Comparison of ENCODE assay signal across 10 cellular contexts in genomic region chr12:120118710-120119097, GRCh38. TPM values are rescaled to one million over a fixed set of nuclear protein-coding genes. Genes with fewer than 3 reads are reported as not detected.
A peak's percentile ranks its signal among the peaks of the same experiment; 100 is the strongest.
DNase-seq lines count a peak whose midpoint lies in the region; ATAC-seq, FAIRE-seq and TF ChIP-seq lines count a peak whose summit lies in the region.
"Had no signal": no experiment of that assay in that cellular context is flagged by ENCODE, and none has a peak within 500 bp of the region (broad histone marks: within the 10 kb centered on the region; RNA-seq: fewer than 3 reads in every experiment).

No MANE protein-coding gene starts in this region.

- no CpG with 5 or more reads among the region's 3 CpGs for WGBS in H9 (ENCODE audit: extremely low coverage, insufficient read length, low lambda C conversion rate)
- WGBS in lung, 2 donors = 87 to 95% methylated on average over 3 of the region's 3 CpGs

- H3K36me3 ChIP-seq in A673 (ENCODE audit: insufficient read depth, low read length, poor library complexity, severe bottlenecking) (no peaks in the 10 kb centered on the region), ascending aorta (no peaks in the 10 kb centered on the region), lung (ENCODE audit: control insufficient read depth in 2 of 2, insufficient read depth in 2 of 2, low read length in 2 of 2) (peaks cover 0 to 4% of the 10 kb centered on the region in 2 donors)

- H3K79me2 ChIP-seq in H9 (ENCODE audit: insufficient read depth, low read length) = peaks cover 19% of the 10 kb centered on the region; the same call in 1 of the 2 replicates

- peaks cover 10 to 22% (median 10%) of the 10 kb centered on the region in 3 experiments for H3K36me3 Mint-ChIP-seq in H9 (ENCODE audit: insufficient read depth in 1 of 3, low read depth in 3 of 3)

- H2BK15ac ChIP-seq in H9 (ENCODE audit: low read depth, low read length) = no peak overlapping the region

- H3K9ac ChIP-seq in H9 (ENCODE audit: extremely low read depth, insufficient read length, low read length) = no peak overlapping the region

- H3K27me3 Mint-ChIP-seq in H9 (ENCODE audit: low read depth) = no peaks in the 10 kb centered on the region; the same call in 1 of the 2 replicates

- no peak overlapping the region for H4K8ac ChIP-seq in H9 (replicated peaks; ENCODE audit: insufficient read length, low read depth, low read length)

- CTCF ChIA-PET in A673 (lab: Charles Lee) = no interaction called here

- H3K79me1 ChIP-seq in H9 (ENCODE audit: insufficient read depth, low read depth, low read length, poor library complexity, severe bottlenecking) = peaks cover 2% of the 10 kb centered on the region

- no peaks in the 10 kb centered on the region; a peak in 1 of 5 replicates for H3K9me3 Mint-ChIP-seq in H9

- BruUV-seq in A673 (replicated peaks; lab: Mats Ljungman, UMichigan) = no TSS peak

- DNase-seq in A673 (ENCODE audit: low spot score) (no peak), H9 (no peak), ascending aorta (ENCODE audit: low spot score in 2 of 2) (no peak), lung (ENCODE audit: low spot score) (no peak), HTR-8/SVneo (ENCODE audit: insufficient read length, low spot score) (no peak), DMS153 (lab: John Stamatoyannopoulos, UW) (no peak)
- DNase-seq: stimulated activated CD4-positive, alpha-beta T cell treated with anti-CD3 and anti-CD28 coated beads, Interleukin-2, amount 100 ng/mL, for 48 hours had no signal

- H2BK12ac ChIP-seq in H9 (ENCODE audit: insufficient read length, low read depth, low read length) = no peak overlapping the region

- H3K4me2 ChIP-seq in H9 (ENCODE audit: insufficient read depth, insufficient read length, low read length) = peak overlapping the region; percentile 82

- TF ChIP-seq CTCF in A673 (conservative IDR thresholded peaks at IDR 0.05; ENCODE audit: low read depth, low read length) (no peak), H9 (conservative IDR thresholded peaks at IDR 0.05) (no peak), ascending aorta (IDR thresholded peaks at IDR 0.05) (no peak), lung (IDR thresholded peaks at IDR 0.05; ENCODE audit: control extremely low read depth, extremely low read depth) (no peak)

- no peaks in the 10 kb centered on the region for H3K27me3 ChIP-seq in A673 (replicated peaks; ENCODE audit: insufficient read depth, low read depth, low read length, poor library complexity)
- no peaks in the 10 kb centered on the region for H3K27me3 ChIP-seq in H9 (ENCODE audit: insufficient read depth, low read length)
- H3K27me3 ChIP-seq in ascending aorta = no peaks in the 10 kb centered on the region
- no peaks in the 10 kb centered on the region for H3K27me3 ChIP-seq in lung (ENCODE audit: control insufficient read depth, insufficient read depth)

- POLR2A ChIA-PET in A673 (lab: Charles Lee; ENCODE audit: low non-redundant PET) = no interaction called here

- no peaks in the 10 kb centered on the region for H3K9me3 ChIP-seq in A673 (ENCODE audit: low read depth, low read length, poor library complexity, severe bottlenecking)
- no peaks in the 10 kb centered on the region for H3K9me3 ChIP-seq in H9 (ENCODE audit: control insufficient read depth, low read depth, low read length)
- no peaks in the 10 kb centered on the region for H3K9me3 ChIP-seq in ascending aorta
- no peaks in the 10 kb centered on the region for H3K9me3 ChIP-seq in lung (ENCODE audit: control insufficient read depth in 2 of 2, insufficient read depth in 1 of 2, low read length in 1 of 2)

- H3K4me1 ChIP-seq in A673 (ENCODE audit: insufficient read depth, low read length, poor library complexity, severe bottlenecking) (peaks cover 13% of the 10 kb centered on the region), H9 (ENCODE audit: insufficient read depth, low read length) (peaks cover 6% of the 10 kb centered on the region), ascending aorta (peaks cover 13 to 27% of the 10 kb centered on the region in 2 donors), lung (ENCODE audit: control insufficient read depth in 2 of 2, insufficient read depth in 2 of 2, low read length in 2 of 2) (peaks cover 19 to 21% of the 10 kb centered on the region in 2 donors)

- no peak overlapping the region for H3T11ph ChIP-seq in H9 (ENCODE audit: low read length)

- no peak for FAIRE-seq in HTR-8/SVneo (lab: Jason Lieb, UNC)
- FAIRE-seq: GM12892 had no signal

- no peak overlapping the region for H3K14ac ChIP-seq in H9 (ENCODE audit: insufficient read depth, low read length)

- H2BK5ac ChIP-seq in H9 (ENCODE audit: insufficient read length, low read length) = no peak overlapping the region

- no peak overlapping the region for H4K91ac ChIP-seq in H9 (ENCODE audit: insufficient read length, low read depth, low read length)

- no peak overlapping the region for H3K23ac ChIP-seq in H9 (ENCODE audit: insufficient read length, low read depth, low read length)

- peaks cover 10% of the 10 kb centered on the region for H3K23me2 ChIP-seq in H9 (ENCODE audit: insufficient read length, low read depth, low read length, poor library complexity, severe bottlenecking)

- H3K27ac ChIP-seq in A673 (ENCODE audit: low read depth, low read length, poor library complexity, severe bottlenecking) = no peak overlapping the region
- H3K27ac ChIP-seq in H9 (ENCODE audit: insufficient read length, low read depth, low read length) = no peak overlapping the region
- H3K27ac ChIP-seq in ascending aorta = no peak overlapping the region
- H3K27ac ChIP-seq in lung (ENCODE audit: low read depth in 1 of 2, low read length in 1 of 2) = peak overlapping the region; percentile 60 to 70

- H3K18ac ChIP-seq in H9 (ENCODE audit: insufficient read length, low read depth, low read length) = no peak overlapping the region

- peak overlapping the region; percentile 11 to 63 (median 57); a peak in 5 of 7 replicates for H3K27ac Mint-ChIP-seq in H9

- no peak overlapping the region for H2BK20ac ChIP-seq in H9 (ENCODE audit: low read depth, low read length, poor library complexity, severe bottlenecking)

- H3K56ac ChIP-seq in H9 (ENCODE audit: insufficient read length, low read depth, low read length) = no peak overlapping the region

- no peak overlapping the region for H2AFZ ChIP-seq in H9 (ENCODE audit: low read length)

- H2BK120ac ChIP-seq in H9 (ENCODE audit: low read depth, low read length, poor library complexity, severe bottlenecking) = no peak overlapping the region

- no peak overlapping the region for H2AK5ac ChIP-seq in H9 (ENCODE audit: insufficient read length, low read length)

- H4K5ac ChIP-seq in H9 (ENCODE audit: insufficient read length, low read depth, low read length) = no peak overlapping the region

- H4K20me1 ChIP-seq in H9 (ENCODE audit: control insufficient read depth, insufficient read depth, insufficient read length) = peaks cover 3% of the 10 kb centered on the region

- no peak overlapping the region for H3K4ac ChIP-seq in H9 (ENCODE audit: low read depth, low read length)

- peak overlapping the region; percentile 84 to 96 for H3K4me3 Mint-ChIP-seq in H9

- intact Hi-C loops in A673 (cut with micrococcal nuclease; ENCODE audit: unreplicated experiment) = loop anchor here (10.0 kb wide), 1 partner anchor 146 kb away; the partner anchor contains the start of gene PXN
- intact Hi-C loops in ascending aorta (cut with DNase I) = no loop called here

- H3K4me3 ChIP-seq in A673 (ENCODE audit: low read depth, low read length, poor library complexity, severe bottlenecking) (peak overlapping the region; percentile 98), ascending aorta (peak overlapping the region; percentile 87 to 89), lung (no peak overlapping the region)

- H3K4me1 Mint-ChIP-seq in H9 = peaks cover 26 to 27% of the 10 kb centered on the region in 2 experiments

- no peak for ATAC-seq in lung (ENCODE audit: insufficient read depth, low FRiP score)
- no peak for ATAC-seq in HG02678 (IDR thresholded peaks at IDR 0.05; ENCODE audit: unreplicated experiment)
- no peak for ATAC-seq in HG03565 (IDR thresholded peaks at IDR 0.05; ENCODE audit: unreplicated experiment)

RNA-seq across cellular contexts. Expression of gene RAB35, which starts 2.2 kb away (rescaled TPM):
- total RNA-seq in A673 (2021) (57.9 and 63.0 TPM in 2 replicates), H9 (2021) (60.0 and 60.6 TPM in 2 replicates), ascending aorta (39.2 TPM), lung (10 to 100 TPM; 22.1 to 51.8 TPM)
- 10 to 100 TPM; 27.3 to 47.0 TPM for polyA plus RNA-seq in lung

Comparison
In these comparisons a context has a peak if more than half of its experiments do, and no peak if none do; other contexts are left out.
1. H3K27ac ChIP-seq: peak in lung (2 of 2); none in A673 (single experiment), H9 (single experiment) and ascending aorta (0 of 2).